ENCODE assay signal across 30 cellular contexts in the genomic region with DNA sequence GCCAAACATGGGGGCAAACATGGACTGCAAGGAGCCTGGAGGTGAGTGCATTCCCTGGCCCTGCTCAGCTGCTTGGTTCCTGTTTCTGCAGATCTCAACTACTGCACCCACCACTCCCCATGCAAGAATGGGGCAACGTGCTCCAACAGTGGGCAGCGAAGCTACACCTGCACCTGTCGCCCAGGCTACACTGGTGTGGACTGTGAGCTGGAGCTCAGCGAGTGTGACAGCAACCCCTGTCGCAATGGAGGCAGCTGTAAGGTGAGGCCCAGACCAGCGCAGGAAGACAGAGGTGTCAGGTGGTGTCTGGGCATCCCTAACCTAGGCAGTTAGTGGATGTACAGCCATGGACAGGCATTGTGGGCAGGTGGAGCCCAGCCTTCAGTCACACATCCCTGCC. TPM values are rescaled to one million over a fixed set of nuclear protein-coding genes. Genes with fewer than 3 reads are reported as not detected.
"Had no signal": no experiment of that assay in that cellular context is flagged by ENCODE, and none has a peak within 500 bp of the region (broad histone marks: within the 10 kb centered on the region; RNA-seq: fewer than 3 reads in every experiment).

No MANE protein-coding gene starts in this region.

- ATAC-seq: esophagus mucosa; left lobe of liver; mucosa of descending colon; stimulated activated naive B cell treated with anti-CD40 and anti-IgM and Interleukin-4, amounts not matched to agents 10 μg/mL and 1 μg/mL and 100 μg/mL, for 72 hours; T-helper 17 cell had no signal

- H3K9me3 ChIP-seq: ascending aorta, mucosa of descending colon, ovary, prostate gland, right atrium auricular region, stomach, suprapubic skin, tibial nerve, uterus had no signal

- H3K27ac ChIP-seq: ascending aorta, ovary, prostate gland, right atrium auricular region, suprapubic skin, tibial nerve, uterus had no signal

- H3K27me3 ChIP-seq: ovary had no signal

- H3K4me3 Mint-ChIP-seq: activated CD4-positive, alpha-beta memory T cell treated with anti-CD3 and anti-CD28 coated beads for 36 hours; activated CD4-positive, alpha-beta T cell treated with anti-CD3 and anti-CD28 coated beads, Interleukin-2, amount 10 ng/mL, durations not matched to agents 24 days and 14 days; activated naive CD4-positive, alpha-beta T cell treated with anti-CD3 and anti-CD28 coated beads, Interleukin-2, amount 10 ng/mL, durations not matched to agents 7 days and 5 days; activated naive CD8-positive, alpha-beta T cell treated with anti-CD3 and anti-CD28 coated beads, Interleukin-2, amount 10 ng/mL, durations not matched to agents 7 days and 5 days; brain; nephron; stimulated activated naive B cell treated with anti-CD40 and anti-IgM and Interleukin-4, amounts not matched to agents 10 μg/mL and 1 μg/mL and 100 μg/mL, for 72 hours had no signal

- H3K9me3 Mint-ChIP-seq: activated CD4-positive, alpha-beta memory T cell treated with anti-CD3 and anti-CD28 coated beads for 36 hours; activated CD4-positive, alpha-beta T cell treated with anti-CD3 and anti-CD28 coated beads, Interleukin-2, amount 10 ng/mL, durations not matched to agents 24 days and 14 days; activated naive CD4-positive, alpha-beta T cell treated with anti-CD3 and anti-CD28 coated beads, Interleukin-2, amount 10 ng/mL, durations not matched to agents 7 days and 5 days; activated naive CD8-positive, alpha-beta T cell treated with anti-CD3 and anti-CD28 coated beads, Interleukin-2, amount 10 ng/mL, durations not matched to agents 7 days and 5 days; nephron; stimulated activated naive B cell treated with anti-CD40 and anti-IgM and Interleukin-4, amounts not matched to agents 10 μg/mL and 1 μg/mL and 100 μg/mL, for 72 hours had no signal

- H3K4me3 ChIP-seq: ascending aorta, mucosa of descending colon, ovary, prostate gland, right atrium auricular region, smooth muscle cell, suprapubic skin, tibial nerve, uterus had no signal

- H3K27ac Mint-ChIP-seq: activated CD4-positive, alpha-beta memory T cell treated with anti-CD3 and anti-CD28 coated beads for 36 hours; activated CD4-positive, alpha-beta T cell treated with anti-CD3 and anti-CD28 coated beads, Interleukin-2, amount 10 ng/mL, durations not matched to agents 24 days and 14 days; activated naive CD4-positive, alpha-beta T cell treated with anti-CD3 and anti-CD28 coated beads, Interleukin-2, amount 10 ng/mL, durations not matched to agents 7 days and 5 days; activated naive CD8-positive, alpha-beta T cell treated with anti-CD3 and anti-CD28 coated beads, Interleukin-2, amount 10 ng/mL, durations not matched to agents 7 days and 5 days; brain; nephron; stimulated activated naive B cell treated with anti-CD40 and anti-IgM and Interleukin-4, amounts not matched to agents 10 μg/mL and 1 μg/mL and 100 μg/mL, for 72 hours; T-helper 17 cell had no signal

- H3K36me3 Mint-ChIP-seq: activated CD4-positive, alpha-beta memory T cell treated with anti-CD3 and anti-CD28 coated beads for 36 hours; activated naive CD4-positive, alpha-beta T cell treated with anti-CD3 and anti-CD28 coated beads, Interleukin-2, amount 10 ng/mL, durations not matched to agents 7 days and 5 days; activated naive CD8-positive, alpha-beta T cell treated with anti-CD3 and anti-CD28 coated beads, Interleukin-2, amount 10 ng/mL, durations not matched to agents 7 days and 5 days; brain; stimulated activated naive B cell treated with anti-CD40 and anti-IgM and Interleukin-4, amounts not matched to agents 10 μg/mL and 1 μg/mL and 100 μg/mL, for 72 hours had no signal

- H3K36me3 ChIP-seq: ascending aorta, ovary, prostate gland, right atrium auricular region, suprapubic skin, tibial nerve, uterus had no signal

- DNase-seq: activated CD4-positive, alpha-beta memory T cell treated with anti-CD3 and anti-CD28 coated beads for 36 hours; activated CD4-positive, alpha-beta T cell treated with anti-CD3 and anti-CD28 coated beads, Interleukin-2, amount 10 ng/mL, durations not matched to agents 24 days and 14 days; activated CD4-positive, CD25-positive, alpha-beta regulatory T cell treated with anti-CD3 and anti-CD28 coated beads, Interleukin-2, amount 50 U/mL, for 72 hours; activated CD8-positive, alpha-beta memory T cell treated with anti-CD3 and anti-CD28 coated beads, Interleukin-2, amount 50 U/mL, for 4 hours; activated gamma-delta T cell; activated naive CD4-positive, alpha-beta T cell treated with anti-CD3 and anti-CD28 coated beads, Interleukin-2, amount 10 ng/mL, durations not matched to agents 7 days and 5 days; activated naive CD8-positive, alpha-beta T cell treated with anti-CD3 and anti-CD28 coated beads, Interleukin-2, amount 10 ng/mL, durations not matched to agents 7 days and 5 days; activated T-cell treated with anti-CD3 and anti-CD28 coated beads, Interleukin-2, amount 50 U/mL, for 1 hour; cortex of kidney; foreskin fibroblast; head of caudate nucleus; kidney glomerular epithelial cell; mucosa of descending colon; ovary; stimulated activated CD4-positive, alpha-beta T cell treated with anti-CD3 and anti-CD28 coated beads, Interleukin-2, amount 100 ng/mL, for 24 hours; stimulated activated naive B cell treated with anti-CD40 and anti-IgM and Interleukin-4, amounts not matched to agents 10 μg/mL and 1 μg/mL and 100 μg/mL, for 72 hours; stomach; T-helper 17 cell; T1000; uterus had no signal

RNA-seq across cellular contexts. Expression of gene DLL4, which starts 5.3 kb away (rescaled TPM):
- total RNA-seq: activated CD4-positive, alpha-beta memory T cell treated with anti-CD3 and anti-CD28 coated beads for 36 hours; activated CD4-positive, alpha-beta T cell treated with anti-CD3 and anti-CD28 coated beads, Interleukin-2, amount 10 ng/mL, durations not matched to agents 24 days and 14 days; smooth muscle cell; T-helper 17 cell had no signal
- polyA plus RNA-seq: smooth muscle cell had no signal
